33 cellular contexts compared by ENCODE assay signal in genomic region chr2:20884829-20885228, GRCh38.
DNase-seq lines count a peak whose midpoint lies in the region; ATAC-seq, FAIRE-seq and TF ChIP-seq lines count a peak whose summit lies in the region.
"Had no signal": no experiment of that assay in that cellular context is flagged by ENCODE, and none has a peak within 500 bp of the region (broad histone marks: within the 10 kb centered on the region; RNA-seq: fewer than 3 reads in every experiment).

No MANE protein-coding gene starts in this region.

- H3K9me3 ChIP-seq in HepG2 (ENCODE audit: low read length) (peaks cover 8% of the 10 kb centered on the region), right lobe of liver (no peaks in the 10 kb centered on the region), K562 (replicated peaks; ENCODE audit: control insufficient read depth, insufficient read depth, low read depth, low read length) (no peaks in the 10 kb centered on the region)
- H3K9me3 ChIP-seq: A549, BE2C had no signal

- DNase-seq in NCI-H2171 (lab: John Stamatoyannopoulos, UW): peak; percentile 3
- DNase-seq in NCI-H2171 treated with DMSO at 0.1 percent for 48 hours (lab: John Stamatoyannopoulos, UW): no peak
- DNase-seq in HepG2 (ENCODE audit: low spot score): no peak
- DNase-seq in right lobe of liver: no peak
- no peak for DNase-seq in K562 (ENCODE audit: extremely low read depth in 1 of 4, low spot score in 3 of 4)
- DNase-seq: 8988T; ACHN; AML-193; C1 segment of cervical spinal cord; Caco-2; Calu3; CD4-positive, alpha-beta memory T cell; CD4-positive, alpha-beta T cell; CD4-positive, CD25-positive, alpha-beta regulatory T cell; CD8-positive, alpha-beta memory T cell; CD8-positive, alpha-beta T cell; COR-L47; DMS 273 treated with DMSO at 0.1 percent for 48 hours; DMS153; DMS53; DMS79; DMS79 treated with DMSO at 0.1 percent for 48 hours; DND-41; EL had no signal

- TF ChIP-seq RAD21 in HepG2 (CRISPR knock-in tag; IDR thresholded peaks at IDR 0.05) (no peak), K562 (CRISPR knock-in tag; conservative IDR thresholded peaks at IDR 0.05 in 1 of 2, IDR thresholded peaks at IDR 0.05 in 1 of 2) (no peak)

- H3K4me3 ChIP-seq in HepG2 (replicated peaks in 1 of 3; ENCODE audit: insufficient read depth in 1 of 3, low read depth in 2 of 3, low read length in 3 of 3) (no peak overlapping the region), right lobe of liver (no peak overlapping the region), K562 (no peak overlapping the region)
- H3K4me3 ChIP-seq: A549; BLaER1; BLaER1 treated with 17β-estradiol and CSF1 and Interleukin-3, amounts not matched to agents 10 nM and 100 nM had no signal

- TF ChIP-seq EP300 in HepG2 (IDR thresholded peaks at IDR 0.05; ENCODE audit: low read depth in 2 of 2, low read length in 2 of 2) (no peak), HepG2 (CRISPR knock-in tag; IDR thresholded peaks at IDR 0.05; ENCODE audit: borderline replicate concordance) (no peak), K562 (IDR thresholded peaks at IDR 0.05; ENCODE audit: low read length) (no peak)

- intact Hi-C loops in HepG2 (cut with micrococcal nuclease; ENCODE audit: unreplicated experiment) (no loop called here), right lobe of liver (cut with DNase I) (no loop called here), K562 (cut with micrococcal nuclease) (no loop called here)

- H3K4me2 ChIP-seq in HepG2 (ENCODE audit: low read depth, low read length): no peak overlapping the region
- H3K4me2 ChIP-seq in K562 (ENCODE audit: insufficient read depth, low read length): no peak overlapping the region
- H3K4me2 ChIP-seq: A549; BLaER1; BLaER1 treated with 17β-estradiol and CSF1 and Interleukin-3, amounts not matched to agents 10 nM and 100 nM had no signal

- 2% methylated on average over 5 of the region's 5 CpGs for WGBS in HepG2 (ENCODE audit: low lambda C conversion rate)
- 43% methylated on average over 4 of the region's 5 CpGs for WGBS in right lobe of liver (ENCODE audit: insufficient coverage, low coverage, low lambda C conversion rate, missing lambda C conversion rate)
- 3% methylated on average over 5 of the region's 5 CpGs for WGBS in K562 (ENCODE audit: insufficient coverage, low coverage, missing lambda C conversion rate)

- H3K9ac ChIP-seq in HepG2 (ENCODE audit: insufficient read depth, low read depth, low read length): no peak overlapping the region
- no peak overlapping the region for H3K9ac ChIP-seq in K562 (ENCODE audit: insufficient read depth in 1 of 2, low read depth in 2 of 2, low read length in 2 of 2)
- H3K9ac ChIP-seq: BLaER1; BLaER1 treated with 17β-estradiol and CSF1 and Interleukin-3, amounts not matched to agents 10 nM and 100 nM had no signal

- H3K4me1 ChIP-seq in HepG2 (ENCODE audit: insufficient read depth, low read length): no peaks in the 10 kb centered on the region
- H3K4me1 ChIP-seq in right lobe of liver: no peaks in the 10 kb centered on the region
- H3K4me1 ChIP-seq in K562 (replicated peaks in 1 of 2; ENCODE audit: control insufficient read depth in 2 of 2, insufficient read depth in 2 of 2, low read length in 2 of 2): peaks cover 0 to 4% of the 10 kb centered on the region in 2 experiments; a peak in 1 of 5 replicates
- H3K4me1 ChIP-seq: A549, Caco-2 had no signal

- H3K27ac ChIP-seq in HepG2 (ENCODE audit: extremely low read length, insufficient read depth, low read length): no peak overlapping the region
- no peak overlapping the region for H3K27ac ChIP-seq in right lobe of liver
- H3K27ac ChIP-seq in K562 (ENCODE audit: extremely low read depth, low read depth, low read length): no peak overlapping the region
- H3K27ac ChIP-seq: 22Rv1; A549; BLaER1; BLaER1 treated with 17β-estradiol and CSF1 and Interleukin-3, amounts not matched to agents 10 nM and 100 nM; C4-2B had no signal

- no TSS peak for BruUV-seq in HepG2 (replicated peaks; lab: Mats Ljungman, UMichigan)
- BruUV-seq in K562 (replicated peaks; lab: Mats Ljungman, UMichigan): no TSS peak

- no peaks in the 10 kb centered on the region for H4K20me1 ChIP-seq in HepG2 (ENCODE audit: insufficient read depth, low read length)
- H4K20me1 ChIP-seq in K562 (replicated peaks; ENCODE audit: control insufficient read depth, insufficient read depth, low read length): no peaks in the 10 kb centered on the region
- H4K20me1 ChIP-seq: BLaER1; BLaER1 treated with 17β-estradiol and CSF1 and Interleukin-3, amounts not matched to agents 10 nM and 100 nM had no signal

- TF ChIP-seq POLR2A in HepG2 (IDR thresholded peaks at IDR 0.05; ENCODE audit: insufficient read depth in 1 of 2, low read depth in 2 of 2, low read length in 2 of 2) (no peak), right lobe of liver (IDR thresholded peaks at IDR 0.05) (no peak), K562 (conservative IDR thresholded peaks at IDR 0.05) (no peak)

- no peaks in the 10 kb centered on the region for H3K79me2 ChIP-seq in HepG2 (ENCODE audit: insufficient read depth, low read length)
- no peaks in the 10 kb centered on the region for H3K79me2 ChIP-seq in K562 (ENCODE audit: control insufficient read depth, insufficient read depth, low read length)

- H2AFZ ChIP-seq in HepG2 (ENCODE audit: low read length) (no peak overlapping the region), K562 (ENCODE audit: low read depth, low read length) (no peak overlapping the region)

- no peaks in the 10 kb centered on the region for H3K9me1 ChIP-seq in K562 (ENCODE audit: control insufficient read depth, insufficient read depth, low read length)

- ATAC-seq in HepG2 (no peak), right lobe of liver (no peak), K562 (no peak), HG03175 (IDR thresholded peaks at IDR 0.05; ENCODE audit: unreplicated experiment) (no peak)
- ATAC-seq: A549; CD8-positive, alpha-beta T cell had no signal

- TF ChIP-seq CTCF in HepG2 (CRISPR knock-in tag; IDR thresholded peaks at IDR 0.05): no peak
- TF ChIP-seq CTCF in right lobe of liver (IDR thresholded peaks at IDR 0.05): no peak
- TF ChIP-seq CTCF in K562 (IDR thresholded peaks at IDR 0.05 in 2 of 3, conservative IDR thresholded peaks at IDR 0.05 in 1 of 3; ENCODE audit: insufficient read depth in 2 of 3, low read depth in 1 of 3, low read length in 3 of 3): no peak

- CTCF ChIA-PET in HepG2 (lab: Yijun Ruan, JAX; ENCODE audit: low intra/inter-chr PET ratio, low total read pairs): no interaction called here
- CTCF ChIA-PET in K562 (lab: Yijun Ruan, JAX; ENCODE audit: low intra/inter-chr PET ratio): no interaction called here

- FAIRE-seq in HepG2 (lab: Jason Lieb, UNC) (no peak), K562 (lab: Jason Lieb, UNC) (no peak)
- FAIRE-seq: A204.1, A549, D721Med had no signal

- POLR2A ChIA-PET in HepG2 (lab: Yijun Ruan, JAX): no interaction called here
- POLR2A ChIA-PET in K562 (lab: Yijun Ruan, JAX): no interaction called here

- in situ Hi-C loops in HepG2 (cut with HindIII; ENCODE audit: extremely low pct_ligation_motif_present, low pct_unique_long_range_greater_than_20kb): no loop called here
- in situ Hi-C loops in K562 (cut with MboI): no loop called here

- H3K36me3 ChIP-seq in HepG2 (replicated peaks in 1 of 2; ENCODE audit: control insufficient read depth in 1 of 2, insufficient read depth in 2 of 2, low read length in 2 of 2) (no peaks in the 10 kb centered on the region), right lobe of liver (no peaks in the 10 kb centered on the region), K562 (ENCODE audit: control insufficient read depth, insufficient read depth, low read length) (no peaks in the 10 kb centered on the region)
- H3K36me3 ChIP-seq: BE2C; BLaER1; BLaER1 treated with 17β-estradiol and CSF1 and Interleukin-3, amounts not matched to agents 10 nM and 100 nM had no signal

- peaks cover 0 to 4% of the 10 kb centered on the region in 2 experiments; a peak in 1 of 5 replicates for H3K27me3 ChIP-seq in HepG2 (ENCODE audit: control insufficient read depth in 1 of 2, insufficient read depth in 2 of 2, low read length in 2 of 2)
- no peaks in the 10 kb centered on the region for H3K27me3 ChIP-seq in right lobe of liver
- no peaks in the 10 kb centered on the region for H3K27me3 ChIP-seq in K562 (ENCODE audit: control insufficient read depth in 2 of 2, insufficient read depth in 2 of 2, low read length in 2 of 2)
- H3K27me3 ChIP-seq: BE2C; BLaER1; BLaER1 treated with 17β-estradiol and CSF1 and Interleukin-3, amounts not matched to agents 10 nM and 100 nM had no signal

TF ChIP-seq in HepG2, 621 proteins besides CTCF, POLR2A, EP300 and RAD21:
- TF ChIP-seq, protein P1, sequence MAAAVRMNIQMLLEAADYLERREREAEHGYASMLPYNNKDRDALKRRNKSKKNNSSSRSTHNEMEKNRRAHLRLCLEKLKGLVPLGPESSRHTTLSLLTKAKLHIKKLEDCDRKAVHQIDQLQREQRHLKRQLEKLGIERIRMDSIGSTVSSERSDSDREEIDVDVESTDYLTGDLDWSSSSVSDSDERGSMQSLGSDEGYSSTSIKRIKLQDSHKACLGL (CRISPR knock-in tag; IDR thresholded peaks at IDR 0.05): no peak
- TF ChIP-seq BORCS8-MEF2B (CRISPR knock-in tag; IDR thresholded peaks at IDR 0.05) (no peak), ZNF546 (CRISPR knock-in tag; conservative IDR thresholded peaks at IDR 0.05) (no peak), ZNF431 (CRISPR knock-in tag; IDR thresholded peaks at IDR 0.05; ENCODE audit: borderline replicate concordance, low read depth) (peak; percentile 98)

TF ChIP-seq in K562, 482 proteins besides CTCF, POLR2A, EP300 and RAD21:
- TF ChIP-seq TSC22D4 (tag; IDR thresholded peaks at IDR 0.05) (no peak), ZNF431 (CRISPR knock-in tag; IDR thresholded peaks at IDR 0.05) (peak; percentile 89)
TF ChIP-seq in K562: peak in this region for 1.
